8 cellular contexts compared by ENCODE assay signal in the genomic region with DNA sequence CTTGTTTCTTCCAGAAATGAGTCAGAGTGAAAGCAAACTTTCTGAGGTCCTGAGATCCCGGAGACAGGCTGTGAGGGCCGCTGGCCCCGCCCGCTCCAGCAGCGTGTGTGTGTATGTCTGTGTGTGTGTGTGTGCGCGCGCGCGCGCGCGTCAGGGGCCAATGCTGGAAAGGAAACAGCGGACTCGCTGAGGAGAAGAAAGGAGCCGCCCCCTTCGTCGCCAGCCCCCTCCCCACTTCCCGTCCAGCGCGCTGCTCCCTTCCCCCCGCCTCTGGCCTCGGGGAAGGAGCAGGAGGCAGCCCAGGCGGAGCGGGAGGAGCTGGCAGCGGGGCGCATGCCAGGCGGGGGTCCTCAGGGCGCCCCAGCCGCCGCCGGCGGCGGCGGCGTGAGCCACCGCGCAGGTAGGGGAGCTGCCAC. TPM values are rescaled to one million over a fixed set of nuclear protein-coding genes. Genes with fewer than 3 reads are reported as not detected.
A peak's percentile ranks its signal among the peaks of the same experiment; 100 is the strongest.
DNase-seq lines count a peak whose midpoint lies in the region; ATAC-seq and TF ChIP-seq lines count a peak whose summit lies in the region.

A gene (plus strand): TSS at position 256 of the 416 bp plus-strand sequence. CDS start 78 bp downstream, at position 334.

- H3K27ac ChIP-seq in HUES48 (ENCODE audit: low read depth, low read length) (no peak within 1 kb of the TSS), OCI-LY3 (ENCODE audit: low read length) (no peak within 1 kb of the TSS), esophagus squamous epithelium (peak within 1 kb of the TSS; percentile 83 to 92 (median 88))

- H2AFZ ChIP-seq in OCI-LY3 (ENCODE audit: low read depth, low read length): 0 out of 2 replicates have a peak within 1 kb of the TSS, but pooled peaks have one; percentile 24

- H3K4me2 ChIP-seq in OCI-LY3 (ENCODE audit: low read length): peak within 1 kb of the TSS; percentile 93

- H3K9me3 ChIP-seq in HUES48 (ENCODE audit: control insufficient read depth, insufficient read depth, low read length) (no peaks in the 10 kb centered on the region), OCI-LY3 (ENCODE audit: insufficient read depth, low read length) (no peaks in the 10 kb centered on the region), esophagus squamous epithelium (no peaks in the 10 kb centered on the region), mucosa of stomach (ENCODE audit: control insufficient read depth, low read length) (no peaks in the 10 kb centered on the region)

- peak within 1 kb of the TSS; percentile 90 for H3K4me3 Mint-ChIP-seq in stimulated activated memory B cell treated with anti-CD40 and anti-IgM and Interleukin-4, amounts not matched to agents 10 μg/mL and 1 μg/mL and 100 μg/mL, for 72 hours

- no peaks in the 10 kb centered on the region for H3K9me3 Mint-ChIP-seq in stimulated activated memory B cell treated with anti-CD40 and anti-IgM and Interleukin-4, amounts not matched to agents 10 μg/mL and 1 μg/mL and 100 μg/mL, for 72 hours

- H3K27ac Mint-ChIP-seq in stimulated activated memory B cell treated with anti-CD40 and anti-IgM and Interleukin-4, amounts not matched to agents 10 μg/mL and 1 μg/mL and 100 μg/mL, for 72 hours: peak within 1 kb of the TSS; percentile 79

- H3K9ac ChIP-seq in HUES48 (ENCODE audit: low read depth, low read length): peak within 1 kb of the TSS; percentile 22; the same call in 1 of the 2 replicates
- H3K9ac ChIP-seq in OCI-LY3 (ENCODE audit: low read length): peak within 1 kb of the TSS; percentile 51
- H3K9ac ChIP-seq in mucosa of stomach (ENCODE audit: low read length): peak within 1 kb of the TSS; percentile 79

- intact Hi-C loops in esophagus squamous epithelium (cut with DNase I): no loop called here

- H3K27me3 ChIP-seq in HUES48 (ENCODE audit: control insufficient read depth, insufficient read depth, low read length): peaks cover 22% of the 10 kb centered on the region
- H3K27me3 ChIP-seq in OCI-LY3 (ENCODE audit: low read depth, low read length): peaks cover 81% of the 10 kb centered on the region
- peaks cover 0 to 12% (median 0%) of the 10 kb centered on the region in 4 donors for H3K27me3 ChIP-seq in esophagus squamous epithelium
- no peaks in the 10 kb centered on the region for H3K27me3 ChIP-seq in mucosa of stomach (ENCODE audit: control insufficient read depth, insufficient read depth, low read length)

- no peaks in the 10 kb centered on the region for H3K36me3 ChIP-seq in HUES48 (ENCODE audit: control insufficient read depth, insufficient read depth, low read length)
- no peaks in the 10 kb centered on the region for H3K36me3 ChIP-seq in OCI-LY3 (replicated peaks; ENCODE audit: low read depth, low read length)
- no peaks in the 10 kb centered on the region for H3K36me3 ChIP-seq in esophagus squamous epithelium
- no peaks in the 10 kb centered on the region for H3K36me3 ChIP-seq in mucosa of stomach (ENCODE audit: control insufficient read depth, insufficient read depth, low read length)

- peaks cover 21% of the 10 kb centered on the region for H3K27me3 Mint-ChIP-seq in stimulated activated memory B cell treated with anti-CD40 and anti-IgM and Interleukin-4, amounts not matched to agents 10 μg/mL and 1 μg/mL and 100 μg/mL, for 72 hours

- H4K20me1 ChIP-seq in OCI-LY3 (ENCODE audit: insufficient read depth, low read length): no peaks in the 10 kb centered on the region

- ATAC-seq in GM19452 (IDR thresholded peaks at IDR 0.05; ENCODE audit: unreplicated experiment): peak; percentile 73
- peak; percentile 82 for ATAC-seq in stimulated activated memory B cell treated with anti-CD40 and anti-IgM and Interleukin-4, amounts not matched to agents 10 μg/mL and 1 μg/mL and 100 μg/mL, for 72 hours

- peak; percentile 83 for DNase-seq in Ammon's horn (ENCODE audit: low spot score)
- DNase-seq in activated T-helper 1 cell treated with Interleukin-2 at 50 U/mL for 16 hours (ENCODE audit: low read depth): peak; percentile 47
- DNase-seq in esophagus squamous epithelium (lab: John Stamatoyannopoulos, UW): peak; percentile 64

- no peaks in the 10 kb centered on the region for H3K79me2 ChIP-seq in OCI-LY3 (ENCODE audit: low read length)

- TF ChIP-seq CTCF in OCI-LY3 (IDR thresholded peaks at IDR 0.05; ENCODE audit: low read depth, low read length) (no peak), esophagus squamous epithelium (IDR thresholded peaks at IDR 0.05) (no peak)

- no peaks in the 10 kb centered on the region for H3K36me3 Mint-ChIP-seq in stimulated activated memory B cell treated with anti-CD40 and anti-IgM and Interleukin-4, amounts not matched to agents 10 μg/mL and 1 μg/mL and 100 μg/mL, for 72 hours

- WGBS in esophagus squamous epithelium, 2 donors: 0% methylated on average over 22 of the region's 38 CpGs; no CpG with 5 or more reads in 1 of the 2 donors

- H3K4me3 ChIP-seq in HUES48 (ENCODE audit: low read depth, low read length) (peak within 1 kb of the TSS; percentile 95), OCI-LY3 (ENCODE audit: low read length) (peak within 1 kb of the TSS; percentile 80), esophagus squamous epithelium (peak within 1 kb of the TSS; percentile 65 to 85 (median 72)), mucosa of stomach (ENCODE audit: low read length) (peak within 1 kb of the TSS; percentile 77)

- H3K4me1 Mint-ChIP-seq in stimulated activated memory B cell treated with anti-CD40 and anti-IgM and Interleukin-4, amounts not matched to agents 10 μg/mL and 1 μg/mL and 100 μg/mL, for 72 hours: peaks cover 16% of the 10 kb centered on the region

- peak in 2 of 4 donors; percentile 43 to 46 for TF ChIP-seq POLR2A in esophagus squamous epithelium (IDR thresholded peaks at IDR 0.05)

- peaks cover 8% of the 10 kb centered on the region for H3K4me1 ChIP-seq in HUES48 (ENCODE audit: control insufficient read depth, insufficient read depth, low read length)
- peaks cover 13% of the 10 kb centered on the region for H3K4me1 ChIP-seq in OCI-LY3 (ENCODE audit: low read length)
- H3K4me1 ChIP-seq in esophagus squamous epithelium: peaks cover 13 to 52% (median 22%) of the 10 kb centered on the region in 3 donors
- no peaks in the 10 kb centered on the region for H3K4me1 ChIP-seq in mucosa of stomach (ENCODE audit: control insufficient read depth, insufficient read depth, low read length)

RNA-seq across cellular contexts. Expression of the gene that starts here (rescaled TPM):
- 10 to 100 TPM in 1 of 4 donors, 1 to 10 TPM in 3; 3.3 to 11.4 (median 4.2) TPM for total RNA-seq in esophagus squamous epithelium

Comparison
In these comparisons a context has a peak if more than half of its experiments do, and no peak if none do; other contexts are left out.
1. H3K27ac ChIP-seq: peak in esophagus squamous epithelium (4 of 4); none in HUES48 (single experiment) and OCI-LY3 (single experiment).
2. H3K9ac ChIP-seq: peak in every context shown above with its lines; median percentile 79 in mucosa of stomach; 51 in OCI-LY3; 22 in HUES48.
3. Peak in every context shown above with its lines, with median percentiles within 50 percentile points of each other: DNase-seq and H3K4me3 ChIP-seq.